ENCODE assay signal across 8 cellular contexts in the genomic region with DNA sequence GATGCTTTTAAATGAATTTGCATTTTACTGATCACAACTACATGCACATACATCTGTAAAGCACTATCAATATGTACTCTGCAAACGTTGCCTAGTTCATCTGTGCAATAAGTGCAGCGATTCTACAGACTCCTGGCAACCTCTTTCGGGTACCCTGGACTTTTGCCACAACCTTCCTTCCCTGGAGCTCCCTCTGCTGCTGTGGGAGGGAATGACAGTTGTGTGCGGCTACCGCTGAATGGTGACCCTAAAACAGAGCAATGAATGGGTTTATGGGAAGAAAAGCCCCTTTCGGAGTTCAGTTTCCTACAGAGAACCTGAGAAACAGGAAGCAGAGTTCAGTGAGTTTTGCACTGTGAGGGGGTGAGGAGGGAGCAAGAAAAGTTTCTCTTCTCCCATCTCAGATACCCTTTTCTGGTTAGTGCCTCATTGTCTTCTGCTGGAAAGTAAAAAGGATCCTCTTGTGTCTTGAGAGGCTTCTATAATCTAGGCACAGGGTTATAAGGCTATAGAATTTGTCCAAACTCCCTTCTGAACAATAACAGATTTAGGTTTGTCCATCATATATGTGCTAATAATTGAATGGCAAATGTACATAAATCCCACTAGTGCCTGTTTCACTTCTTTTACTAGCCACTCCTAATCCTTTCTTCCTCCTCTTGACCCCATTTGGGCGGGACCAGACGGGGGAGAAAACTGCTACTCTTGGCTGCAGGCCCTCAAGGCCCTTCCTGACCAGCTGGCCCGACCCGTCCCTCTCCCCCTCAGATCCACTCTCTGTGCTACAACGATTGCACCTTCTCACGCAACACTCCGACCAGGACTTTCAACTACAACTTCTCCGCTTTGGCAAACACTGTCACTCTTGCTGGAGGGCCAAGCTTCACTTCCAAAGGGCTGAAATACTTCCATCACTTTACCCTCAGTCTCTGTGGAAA. TPM values are rescaled to one million over a fixed set of nuclear protein-coding genes. Genes with fewer than 3 reads are reported as not detected.
DNase-seq lines count a peak whose midpoint lies in the region; ATAC-seq and TF ChIP-seq lines count a peak whose summit lies in the region.

No MANE protein-coding gene starts in this region.

- H2AFZ ChIP-seq in SU-DHL-6 (ENCODE audit: low read depth, low read length, severe bottlenecking), result no peak overlapping the region

- TF ChIP-seq POLR2A in testis (IDR thresholded peaks at IDR 0.05), result no peak

- WGBS in testis, 2 donors, result 49 to 50% methylated on average over 14 of the region's 14 CpGs

- TF ChIP-seq CTCF in SU-DHL-6 (IDR thresholded peaks at IDR 0.05; ENCODE audit: insufficient read depth, low read length, poor library complexity, severe bottlenecking) (peak; percentile 57), astrocyte of the spinal cord (IDR thresholded peaks at IDR 0.05; ENCODE audit: low read depth, low read length) (peak; percentile 46), testis (IDR thresholded peaks at IDR 0.05) (no peak)

- no peaks in the 10 kb centered on the region for H3K9me2 ChIP-seq in SU-DHL-6 (replicated peaks; ENCODE audit: insufficient read depth, low read length)

- no peaks in the 10 kb centered on the region for H3K27me3 ChIP-seq in SU-DHL-6 (ENCODE audit: low read length)
- no peaks in the 10 kb centered on the region for H3K27me3 ChIP-seq in testis

- no peak for ATAC-seq in GM21825 (IDR thresholded peaks at IDR 0.05; ENCODE audit: unreplicated experiment)

- H3K4me1 ChIP-seq in testis, result peaks cover 3% of the 10 kb centered on the region

- no peak overlapping the region for H3K9ac ChIP-seq in SU-DHL-6 (ENCODE audit: low read length)

- intact Hi-C loops in testis (cut with DNase I; ENCODE audit: low total_unique reads), result no loop called here

- H3K4me3 ChIP-seq in SU-DHL-6 (ENCODE audit: insufficient read depth, low read length, poor library complexity, severe bottlenecking) (no peak overlapping the region), astrocyte of the spinal cord (ENCODE audit: low read depth, low read length) (no peak overlapping the region), testis (no peak overlapping the region)

- no peaks in the 10 kb centered on the region for H3F3A ChIP-seq in SU-DHL-6 (ENCODE audit: insufficient read depth)

- H3K27ac ChIP-seq in SU-DHL-6 (ENCODE audit: low read depth, low read length), result no peak overlapping the region
- H3K27ac ChIP-seq in testis, result no peak overlapping the region

- no peaks in the 10 kb centered on the region for H4K20me1 ChIP-seq in SU-DHL-6 (ENCODE audit: low read depth, low read length)

- in situ Hi-C loops in astrocyte of the spinal cord (cut with HindIII; ENCODE audit: low sequenced_read_pairs), result no loop called here

- H3K9me3 ChIP-seq in SU-DHL-6 (ENCODE audit: insufficient read depth, low read length) (no peaks in the 10 kb centered on the region), testis (no peaks in the 10 kb centered on the region)

- DNase-seq in NCI-H1436 (lab: John Stamatoyannopoulos, UW), result peak; percentile 34
- DNase-seq in NCI-H1436 treated with DMSO at 0.1 percent for 48 hours (lab: John Stamatoyannopoulos, UW), result no peak
- peak; percentile 77 for DNase-seq in HT-29 (ENCODE audit: low spot score)
- DNase-seq in astrocyte of the spinal cord (ENCODE audit: low read depth, low spot score), result no peak
- peak; percentile 30 to 54 for DNase-seq in lung microvascular endothelial cell (ENCODE audit: low read depth in 2 of 2)
- DNase-seq in testis, result peak; percentile 69

- H3K4me2 ChIP-seq in SU-DHL-6 (ENCODE audit: low read depth, low read length, poor library complexity, severe bottlenecking), result no peak overlapping the region

- H3K79me2 ChIP-seq in SU-DHL-6 (ENCODE audit: insufficient read depth, low read length), result no peaks in the 10 kb centered on the region

- H3K36me3 ChIP-seq in SU-DHL-6 (ENCODE audit: low read length), result no peaks in the 10 kb centered on the region
- no peaks in the 10 kb centered on the region for H3K36me3 ChIP-seq in testis (ENCODE audit: low read depth, missing control alignments)

RNA-seq across cellular contexts. Expression of a gene that starts 19.8 kb away (rescaled TPM):
- total RNA-seq in HT-29 (2014; rRNA removed; shearing (Covaris generic)), result 109 and 125 TPM in 2 replicates
- total RNA-seq in lung microvascular endothelial cell (118 and 179 TPM in 2 replicates), testis (100 to 1,000 TPM; 112 to 149 TPM)
- polyA plus RNA-seq in testis (ENCODE audit: insufficient read depth, low read depth, low replicate concordance), result 132 TPM

RNA-seq across cellular contexts. Expression of a gene that starts 55.4 kb away (rescaled TPM):
- 1.1 and 1.4 TPM in 2 replicates for total RNA-seq in HT-29 (2014; rRNA removed; shearing (Covaris generic))
- total RNA-seq in lung microvascular endothelial cell (0.65 and 0.79 TPM in 2 replicates), testis (100 to 1,000 TPM; 107 to 140 TPM)
- 59.6 TPM for polyA plus RNA-seq in testis (ENCODE audit: insufficient read depth, low read depth, low replicate concordance)

Comparison
In these comparisons a context has a peak if more than half of its experiments do, and no peak if none do; other contexts are left out.
1. DNase-seq: peak in NCI-H1436 (single experiment), HT-29 (single experiment), lung microvascular endothelial cell (2 of 2) and testis (single experiment); none in NCI-H1436 treated with DMSO at 0.1 percent for 48 hours (single experiment) and astrocyte of the spinal cord (single experiment).
2. CTCF ChIP-seq: peak in SU-DHL-6 (single experiment) and astrocyte of the spinal cord (single experiment); none in testis (0 of 3).
3. RNA of a gene that starts 55.4 kb away (total RNA-seq): 107 to 140 TPM in testis; 1.1 to 1.4 TPM in HT-29 and 0.65 to 0.79 TPM in lung microvascular endothelial cell; every median in the first group is over 10 times any median in the second.